Comparison of ENCODE assay signal across 25 cellular contexts in genomic region chr7:147088916-147089315, GRCh38.
A peak's percentile ranks its signal among the peaks of the same experiment; 100 is the strongest.
DNase-seq lines count a peak whose midpoint lies in the region; ATAC-seq, FAIRE-seq and TF ChIP-seq lines count a peak whose summit lies in the region.
"Had no signal": no experiment of that assay in that cellular context is flagged by ENCODE, and none has a peak within 500 bp of the region (broad histone marks: within the 10 kb centered on the region; RNA-seq: fewer than 3 reads in every experiment).

No MANE protein-coding gene starts in this region.

- CTCF ChIA-PET in Calu3 (lab: Charles Lee): no interaction called here

- H2AFZ ChIP-seq in astrocyte (ENCODE audit: low read depth, low read length): no peak overlapping the region
- H2AFZ ChIP-seq: hepatocyte, PC-9 had no signal

- in situ Hi-C loops in gastrocnemius medialis (cut with MboI; ENCODE audit: low sequenced_read_pairs in 4 of 4): no loop called here

- H3K4me2 ChIP-seq in astrocyte (ENCODE audit: low read length): no peak overlapping the region
- H3K4me2 ChIP-seq: hepatocyte, PC-9 had no signal

- H3K4me1 ChIP-seq in astrocyte (ENCODE audit: insufficient read depth, low read length) (no peaks in the 10 kb centered on the region), gastrocnemius medialis (no peaks in the 10 kb centered on the region)
- H3K4me1 ChIP-seq: gastroesophageal sphincter had no signal

- TF ChIP-seq CTCF in astrocyte (IDR thresholded peaks at IDR 0.05; ENCODE audit: insufficient read depth, low read depth, low read length) (no peak), osteocyte (IDR thresholded peaks at IDR 0.05) (no peak), gastrocnemius medialis (IDR thresholded peaks at IDR 0.05 in 4 of 5, conservative IDR thresholded peaks at IDR 0.05 in 1 of 5) (no peak), Calu3 (IDR thresholded peaks at IDR 0.05; ENCODE audit: unreplicated experiment) (no peak)

- BruUV-seq in Calu3 (replicated peaks; lab: Mats Ljungman, UMichigan): no TSS peak

- intact Hi-C loops in gastrocnemius medialis (cut with DNase I; ENCODE audit: low total_unique reads): no loop called here
- intact Hi-C loops in Calu3 (cut with micrococcal nuclease; ENCODE audit: unreplicated experiment): no loop called here

- H3K9ac ChIP-seq in astrocyte (ENCODE audit: low read length): no peak overlapping the region

- no peaks in the 10 kb centered on the region for H3K27me3 Mint-ChIP-seq in astrocyte (ENCODE audit: low read depth, unreplicated experiment)
- no peaks in the 10 kb centered on the region for H3K27me3 Mint-ChIP-seq in osteocyte (ENCODE audit: unreplicated experiment)
- H3K27me3 Mint-ChIP-seq in Calu3 (ENCODE audit: unreplicated experiment): no peaks in the 10 kb centered on the region
- H3K27me3 Mint-ChIP-seq: activated naive CD4-positive, alpha-beta T cell treated with anti-CD3 and anti-CD28 coated beads, Interleukin-2, amount 10 ng/mL, durations not matched to agents 7 days and 5 days; CD4-positive, alpha-beta T cell; memory B cell; stimulated activated naive CD8-positive, alpha-beta T cell treated with anti-CD3 and anti-CD28 coated beads, Interleukin-15, Interleukin-2, amounts not matched to agents 100 ng/mL and 50 ng/mL, for 24 hours had no signal

- H3K27ac Mint-ChIP-seq in astrocyte (ENCODE audit: unreplicated experiment) (peak overlapping the region; percentile 64), osteocyte (ENCODE audit: unreplicated experiment) (peak overlapping the region; percentile 46), Calu3 (ENCODE audit: unreplicated experiment) (no peak overlapping the region)
- H3K27ac Mint-ChIP-seq: activated naive CD4-positive, alpha-beta T cell treated with anti-CD3 and anti-CD28 coated beads, Interleukin-2, amount 10 ng/mL, durations not matched to agents 7 days and 5 days; activated T-helper 1 cell treated with anti-CD3 and anti-CD28 coated beads, Interleukin-12 subunit alpha, Interleukin-12 subunit beta, Interleukin-2, Interleukin-4 antibody, amounts not matched to agents 30 ng/mL and 10 ng/mL and 1 ng/mL, durations not matched to agents 14 hours and 24 hours and 36 hours; CD4-positive, alpha-beta T cell; memory B cell; stimulated activated naive CD8-positive, alpha-beta T cell treated with anti-CD3 and anti-CD28 coated beads, Interleukin-15, Interleukin-2, amounts not matched to agents 100 ng/mL and 50 ng/mL, for 24 hours had no signal

- H3K36me3 ChIP-seq in astrocyte (ENCODE audit: insufficient read depth, low read length) (no peaks in the 10 kb centered on the region), gastrocnemius medialis (no peaks in the 10 kb centered on the region)
- H3K36me3 ChIP-seq: gastroesophageal sphincter, tibial artery had no signal

- no peak for ATAC-seq in gastrocnemius medialis
- ATAC-seq: gastroesophageal sphincter had no signal

- no peaks in the 10 kb centered on the region for H3K9me3 ChIP-seq in astrocyte (ENCODE audit: insufficient read depth, low read depth, low read length)
- H3K9me3 ChIP-seq in gastrocnemius medialis: no peaks in the 10 kb centered on the region
- H3K9me3 ChIP-seq: gastroesophageal sphincter, tibial artery had no signal

- no peaks in the 10 kb centered on the region for H4K20me1 ChIP-seq in astrocyte (ENCODE audit: insufficient read depth, low read length)

- H3K4me1 Mint-ChIP-seq in astrocyte (ENCODE audit: low read depth, unreplicated experiment) (peaks cover 6% of the 10 kb centered on the region), osteocyte (ENCODE audit: unreplicated experiment) (peaks cover 11% of the 10 kb centered on the region), Calu3 (ENCODE audit: low read depth, unreplicated experiment) (no peaks in the 10 kb centered on the region)
- H3K4me1 Mint-ChIP-seq: activated naive CD4-positive, alpha-beta T cell treated with anti-CD3 and anti-CD28 coated beads, Interleukin-2, amount 10 ng/mL, durations not matched to agents 7 days and 5 days; memory B cell had no signal

- H3K27ac ChIP-seq in astrocyte (ENCODE audit: low read depth, low read length): no peak overlapping the region
- H3K27ac ChIP-seq in gastrocnemius medialis: no peak overlapping the region
- H3K27ac ChIP-seq: 22Rv1, gastroesophageal sphincter, hepatocyte, PC-9, skin epidermis, tibial artery had no signal

- no peaks in the 10 kb centered on the region for H3K27me3 ChIP-seq in astrocyte (ENCODE audit: insufficient read depth, low read length)
- H3K27me3 ChIP-seq in gastrocnemius medialis: no peaks in the 10 kb centered on the region
- H3K27me3 ChIP-seq: gastroesophageal sphincter, hepatocyte, tibial artery had no signal

- no peak overlapping the region for H3K4me3 Mint-ChIP-seq in astrocyte (ENCODE audit: unreplicated experiment)
- no peak overlapping the region for H3K4me3 Mint-ChIP-seq in osteocyte (ENCODE audit: unreplicated experiment)
- H3K4me3 Mint-ChIP-seq in Calu3 (ENCODE audit: low read depth, unreplicated experiment): no peak overlapping the region
- H3K4me3 Mint-ChIP-seq: activated naive CD4-positive, alpha-beta T cell treated with anti-CD3 and anti-CD28 coated beads, Interleukin-2, amount 10 ng/mL, durations not matched to agents 7 days and 5 days; activated T-helper 1 cell treated with anti-CD3 and anti-CD28 coated beads, Interleukin-12 subunit alpha, Interleukin-12 subunit beta, Interleukin-2, Interleukin-4 antibody, amounts not matched to agents 30 ng/mL and 10 ng/mL and 1 ng/mL, durations not matched to agents 14 hours and 24 hours and 36 hours; CD4-positive, alpha-beta T cell; memory B cell; stimulated activated naive CD8-positive, alpha-beta T cell treated with anti-CD3 and anti-CD28 coated beads, Interleukin-15, Interleukin-2, amounts not matched to agents 100 ng/mL and 50 ng/mL, for 24 hours had no signal

- H3K9me3 Mint-ChIP-seq in astrocyte (ENCODE audit: unreplicated experiment) (peaks cover 3% of the 10 kb centered on the region), osteocyte (ENCODE audit: unreplicated experiment) (no peaks in the 10 kb centered on the region), Calu3 (ENCODE audit: low read depth, unreplicated experiment) (peaks cover 6% of the 10 kb centered on the region)

- TF ChIP-seq POLR2A in gastrocnemius medialis (IDR thresholded peaks at IDR 0.05): no peak

- no peaks in the 10 kb centered on the region for H3K79me2 ChIP-seq in astrocyte (ENCODE audit: insufficient read depth, low read length)
- H3K79me2 ChIP-seq: hepatocyte had no signal

- no peak for FAIRE-seq in astrocyte (lab: Jason Lieb, UNC)

- H3K4me3 ChIP-seq in astrocyte (ENCODE audit: insufficient read depth, low read depth, low read length): no peak overlapping the region
- H3K4me3 ChIP-seq in gastrocnemius medialis: no peak overlapping the region
- H3K4me3 ChIP-seq: gastroesophageal sphincter, hepatocyte, PC-9, skin epidermis, tibial artery had no signal

- DNase-seq in DMS153 (lab: John Stamatoyannopoulos, UW) (peak; percentile 8), DMS153 treated with DMSO at 0.1 percent for 48 hours (lab: John Stamatoyannopoulos, UW; ENCODE audit: unreplicated experiment) (no peak), NCI-H345 treated with DMSO at 0.1 percent for 48 hours (lab: John Stamatoyannopoulos, UW; ENCODE audit: unreplicated experiment) (peak; percentile 90), astrocyte (ENCODE audit: low read depth) (no peak), osteocyte (ENCODE audit: extremely low spot score, unreplicated experiment) (no peak), gastrocnemius medialis (no peak), Calu3 (no peak)
- DNase-seq in central memory CD4-positive, alpha-beta T cell: no peak
- DNase-seq: activated CD4-positive, alpha-beta T cell treated with anti-CD3 and anti-CD28 coated beads, Interleukin-2, amount 50 U/mL, for 48 hours; activated naive CD4-positive, alpha-beta T cell treated with anti-CD3 and anti-CD28 coated beads, Interleukin-2, amount 10 ng/mL, durations not matched to agents 7 days and 5 days; CD4-positive, alpha-beta T cell; DMS 273 treated with DMSO at 0.1 percent for 48 hours; H7; NCI-H1092; NCI-H187; PC-9; SHP77 treated with DMSO at 0.1 percent for 48 hours; tibial artery had no signal

- H3K36me3 Mint-ChIP-seq in astrocyte (ENCODE audit: low read depth, unreplicated experiment): no peaks in the 10 kb centered on the region
- no peaks in the 10 kb centered on the region for H3K36me3 Mint-ChIP-seq in osteocyte (ENCODE audit: unreplicated experiment)
- H3K36me3 Mint-ChIP-seq in Calu3 (ENCODE audit: insufficient read depth, unreplicated experiment): no peaks in the 10 kb centered on the region
- H3K36me3 Mint-ChIP-seq: activated naive CD4-positive, alpha-beta T cell treated with anti-CD3 and anti-CD28 coated beads, Interleukin-2, amount 10 ng/mL, durations not matched to agents 7 days and 5 days; memory B cell had no signal

Comparison
In these comparisons a context has a peak if more than half of its experiments do, and no peak if none do; other contexts are left out.
1. DNase-seq: peak in DMS153 (single experiment) and NCI-H345 treated with DMSO at 0.1 percent for 48 hours (single experiment); none in DMS153 treated with DMSO at 0.1 percent for 48 hours (single experiment), astrocyte (single experiment), osteocyte (single experiment), gastrocnemius medialis (0 of 2), Calu3 (single experiment) and central memory CD4-positive, alpha-beta T cell (single experiment).